16 cellular contexts compared by ENCODE assay signal in the genomic region with DNA sequence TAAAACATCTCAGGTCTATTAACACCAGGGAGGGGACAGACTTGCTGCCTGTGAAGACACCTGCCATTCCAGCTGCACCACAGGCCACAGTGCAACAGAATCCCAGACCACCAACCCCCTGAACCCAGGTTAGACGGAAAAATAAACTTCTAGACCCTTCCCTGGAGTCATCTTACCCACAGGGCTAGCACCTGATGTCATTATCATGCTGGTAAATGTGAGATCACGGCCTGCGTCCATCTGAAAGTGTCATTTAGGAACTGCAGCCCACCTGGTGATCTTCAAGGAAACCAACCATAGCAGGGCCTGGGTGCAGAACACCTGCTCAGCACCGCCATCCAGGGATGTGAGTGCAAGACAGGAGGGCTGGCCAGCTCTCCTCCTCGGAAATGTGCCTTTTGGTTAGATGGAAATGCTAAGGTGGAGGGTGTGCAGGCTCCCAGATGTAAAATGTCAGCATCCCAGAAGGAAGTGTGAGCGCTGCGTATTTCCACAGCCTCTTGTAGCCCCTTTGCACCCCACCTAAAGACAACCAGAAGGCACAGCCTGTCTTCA.
"Had no signal": no experiment of that assay in that cellular context is flagged by ENCODE, and none has a peak within 500 bp of the region (broad histone marks: within the 10 kb centered on the region; RNA-seq: fewer than 3 reads in every experiment).

No MANE protein-coding gene starts in this region.

- H3K9ac ChIP-seq: neural progenitor cell had no signal

- H2AFZ ChIP-seq: neural progenitor cell had no signal

- H3K9me3 ChIP-seq: ovary, sigmoid colon, thyroid gland had no signal

- H3K4me3 ChIP-seq: neural progenitor cell, ovary, sigmoid colon, thyroid gland had no signal

- H3K4me2 ChIP-seq: neural progenitor cell had no signal

- H3K4me1 ChIP-seq: neural progenitor cell, thyroid gland had no signal

- H3K36me3 ChIP-seq: neural progenitor cell, ovary, sigmoid colon, thyroid gland had no signal

- H3K27ac ChIP-seq: neural progenitor cell, ovary, sigmoid colon, thyroid gland had no signal

- H3K27me3 ChIP-seq: neural progenitor cell, ovary, sigmoid colon, thyroid gland had no signal

- ATAC-seq: activated CD4-positive, alpha-beta T cell treated with anti-CD3 and anti-CD28 coated beads for 36 hours; activated CD8-positive, alpha-beta memory T cell treated with anti-CD3 and anti-CD28 coated beads, Interleukin-2, amount 10 ng/mL, durations not matched to agents 7 days and 5 days; activated T-helper 17 cell treated with anti-CD3 and anti-CD28 coated beads, Interleukin-2, amount 50 U/mL, for 72 hours; stimulated activated naive B cell treated with anti-CD40 and anti-IgM and Interleukin-4, amounts not matched to agents 10 μg/mL and 1 μg/mL and 100 μg/mL, for 72 hours; WTC11 had no signal

- DNase-seq: activated CD4-positive, alpha-beta memory T cell treated with anti-CD3 and anti-CD28 coated beads, Interleukin-2, amount 10 ng/mL, durations not matched to agents 7 days and 5 days; activated CD4-positive, alpha-beta T cell treated with anti-CD3 and anti-CD28 coated beads for 36 hours; activated CD8-positive, alpha-beta memory T cell treated with anti-CD3 and anti-CD28 coated beads, Interleukin-2, amount 10 ng/mL, durations not matched to agents 7 days and 5 days; activated naive CD4-positive, alpha-beta T cell treated with Interleukin-2 at 50 U/mL for 16 hours; activated naive CD8-positive, alpha-beta T cell treated with anti-CD3 and anti-CD28 coated beads, Interleukin-2, amount 10 ng/mL, durations not matched to agents 7 days and 5 days; amygdala; effector CD8-positive, alpha-beta T cell; naive B cell; ovary; sigmoid colon; stimulated activated naive B cell treated with anti-CD40 and anti-IgM and Interleukin-4, amounts not matched to agents 10 μg/mL and 1 μg/mL and 100 μg/mL, for 72 hours; SW 1271; thyroid gland had no signal
